ENCODE assay signal across 25 cellular contexts in the genomic region with DNA sequence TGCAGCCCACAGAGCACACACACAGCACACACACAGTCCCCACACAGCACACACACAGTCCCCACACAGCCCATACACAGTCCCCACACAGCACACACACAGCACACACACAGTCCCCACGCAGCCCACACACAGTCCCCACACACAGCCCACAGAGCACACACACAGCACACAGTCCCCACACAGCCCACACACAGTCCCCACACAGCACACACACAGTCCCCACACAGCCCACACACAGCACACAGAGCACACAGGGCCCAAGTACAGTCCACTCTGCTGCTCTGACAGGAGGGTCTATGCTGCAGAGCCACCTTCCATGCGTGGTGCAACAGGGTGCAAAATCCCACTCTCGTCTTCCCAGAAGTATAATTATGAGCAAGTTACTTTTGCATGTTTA.
"Had no signal": no experiment of that assay in that cellular context is flagged by ENCODE, and none has a peak within 500 bp of the region (broad histone marks: within the 10 kb centered on the region; RNA-seq: fewer than 3 reads in every experiment).

No MANE protein-coding gene starts in this region.

- H3K27me3 Mint-ChIP-seq: activated CD4-positive, alpha-beta T cell treated with anti-CD3 and anti-CD28 coated beads for 36 hours; activated naive CD4-positive, alpha-beta T cell treated with anti-CD3 and anti-CD28 coated beads, Interleukin-2, amount 50 U/mL, for 24 hours; activated naive CD8-positive, alpha-beta T cell treated with anti-CD3 and anti-CD28 coated beads, Interleukin-2, amount 50 U/mL, for 24 hours had no signal

- H3K36me3 ChIP-seq: right atrium auricular region, stomach, tibial artery, upper lobe of right lung had no signal

- ATAC-seq: activated CD4-positive, alpha-beta T cell treated with anti-CD3 and anti-CD28 coated beads for 36 hours; activated naive CD8-positive, alpha-beta T cell treated with anti-CD3 and anti-CD28 coated beads, Interleukin-2, amount 50 U/mL, for 24 hours; left ventricle myocardium superior; stimulated activated effector memory CD8-positive, alpha-beta T cell treated with anti-CD3 and anti-CD28 coated beads, Interleukin-12 subunit alpha, Interleukin-12 subunit beta, amount 100 ng/mL, for 72 hours had no signal

- H3K27ac ChIP-seq: epithelial cell of prostate, right atrium auricular region, stomach, tibial artery, upper lobe of right lung had no signal

- H3K4me3 ChIP-seq: right atrium auricular region, stomach, tibial artery, upper lobe of right lung had no signal

- H3K9me3 Mint-ChIP-seq: activated naive CD4-positive, alpha-beta T cell treated with anti-CD3 and anti-CD28 coated beads, Interleukin-2, amount 50 U/mL, for 24 hours; activated naive CD8-positive, alpha-beta T cell treated with anti-CD3 and anti-CD28 coated beads, Interleukin-2, amount 50 U/mL, for 24 hours; activated T-cell treated with anti-CD3 and anti-CD28 coated beads, Interleukin-2, amount 50 U/mL, for 24 hours; mesothelial cell of epicardium; T-helper 2 cell treated with Interferon-gamma antibody and Interleukin-4, amounts not matched to agents 5 μg/mL and 100 μg/mL, for 36 hours had no signal

- H3K27ac Mint-ChIP-seq: activated CD4-positive, alpha-beta T cell treated with anti-CD3 and anti-CD28 coated beads for 36 hours; activated naive CD4-positive, alpha-beta T cell treated with anti-CD3 and anti-CD28 coated beads, Interleukin-2, amount 50 U/mL, for 24 hours; activated naive CD8-positive, alpha-beta T cell treated with anti-CD3 and anti-CD28 coated beads, Interleukin-2, amount 50 U/mL, for 24 hours; activated T-cell treated with anti-CD3 and anti-CD28 coated beads, Interleukin-2, amount 50 U/mL, for 24 hours; mesothelial cell of epicardium; naive B cell; stimulated activated effector memory CD8-positive, alpha-beta T cell treated with anti-CD3 and anti-CD28 coated beads, Interleukin-12 subunit alpha, Interleukin-12 subunit beta, amount 100 ng/mL, for 72 hours; T-helper 2 cell treated with Interferon-gamma antibody and Interleukin-4, amounts not matched to agents 5 μg/mL and 100 μg/mL, for 36 hours had no signal

- H3K4me1 ChIP-seq: right atrium auricular region, stomach, tibial artery, upper lobe of right lung had no signal

- H3K4me3 Mint-ChIP-seq: activated CD4-positive, alpha-beta T cell treated with anti-CD3 and anti-CD28 coated beads for 36 hours; activated naive CD4-positive, alpha-beta T cell treated with anti-CD3 and anti-CD28 coated beads, Interleukin-2, amount 50 U/mL, for 24 hours; activated naive CD8-positive, alpha-beta T cell treated with anti-CD3 and anti-CD28 coated beads, Interleukin-2, amount 50 U/mL, for 24 hours; activated T-cell treated with anti-CD3 and anti-CD28 coated beads, Interleukin-2, amount 50 U/mL, for 24 hours; mesothelial cell of epicardium; naive B cell; stimulated activated effector memory CD8-positive, alpha-beta T cell treated with anti-CD3 and anti-CD28 coated beads, Interleukin-12 subunit alpha, Interleukin-12 subunit beta, amount 100 ng/mL, for 72 hours; T-helper 2 cell treated with Interferon-gamma antibody and Interleukin-4, amounts not matched to agents 5 μg/mL and 100 μg/mL, for 36 hours had no signal

- H3K27me3 ChIP-seq: right atrium auricular region, upper lobe of right lung had no signal

- H3K9me3 ChIP-seq: right atrium auricular region, stomach, upper lobe of right lung had no signal

- DNase-seq: activated CD4-positive, alpha-beta T cell treated with anti-CD3 and anti-CD28 coated beads for 36 hours; activated CD4-positive, alpha-beta T cell treated with anti-CD3 and anti-CD28 coated beads, Interleukin-2, amount 50 U/mL, for 48 hours; activated CD4-positive, CD25-positive, alpha-beta regulatory T cell; activated naive CD8-positive, alpha-beta T cell treated with anti-CD3 and anti-CD28 coated beads, Interleukin-2, amount 50 U/mL, for 24 hours; activated T-cell treated with anti-CD3 and anti-CD28 coated beads, Interleukin-2, amount 50 U/mL, for 24 hours; amygdala; central memory CD4-positive, alpha-beta T cell; dermis blood vessel endothelial cell; effector CD4-positive, alpha-beta T cell; left ventricle myocardium superior; mammary epithelial cell; naive B cell; nucleus accumbens; stimulated activated CD4-positive, alpha-beta T cell treated with anti-CD3 and anti-CD28 coated beads, Interleukin-12 subunit alpha, Interleukin-12 subunit beta, amount 100 ng/mL, for 4 hours; stimulated activated CD4-positive, alpha-beta T cell treated with anti-CD3 and anti-CD28 coated beads, Interleukin-4, amount 100 ng/mL, for 24 hours; T-helper 1 cell; upper lobe of right lung had no signal

- H3K36me3 Mint-ChIP-seq: activated naive CD4-positive, alpha-beta T cell treated with anti-CD3 and anti-CD28 coated beads, Interleukin-2, amount 50 U/mL, for 24 hours; mesothelial cell of epicardium; naive B cell; stimulated activated effector memory CD8-positive, alpha-beta T cell treated with anti-CD3 and anti-CD28 coated beads, Interleukin-12 subunit alpha, Interleukin-12 subunit beta, amount 100 ng/mL, for 72 hours had no signal

- H3K4me1 Mint-ChIP-seq: activated CD4-positive, alpha-beta T cell treated with anti-CD3 and anti-CD28 coated beads for 36 hours; activated naive CD4-positive, alpha-beta T cell treated with anti-CD3 and anti-CD28 coated beads, Interleukin-2, amount 50 U/mL, for 24 hours; activated naive CD8-positive, alpha-beta T cell treated with anti-CD3 and anti-CD28 coated beads, Interleukin-2, amount 50 U/mL, for 24 hours; mesothelial cell of epicardium; naive B cell had no signal
